ENCODE assay signal across 8 cellular contexts in the genomic region with DNA sequence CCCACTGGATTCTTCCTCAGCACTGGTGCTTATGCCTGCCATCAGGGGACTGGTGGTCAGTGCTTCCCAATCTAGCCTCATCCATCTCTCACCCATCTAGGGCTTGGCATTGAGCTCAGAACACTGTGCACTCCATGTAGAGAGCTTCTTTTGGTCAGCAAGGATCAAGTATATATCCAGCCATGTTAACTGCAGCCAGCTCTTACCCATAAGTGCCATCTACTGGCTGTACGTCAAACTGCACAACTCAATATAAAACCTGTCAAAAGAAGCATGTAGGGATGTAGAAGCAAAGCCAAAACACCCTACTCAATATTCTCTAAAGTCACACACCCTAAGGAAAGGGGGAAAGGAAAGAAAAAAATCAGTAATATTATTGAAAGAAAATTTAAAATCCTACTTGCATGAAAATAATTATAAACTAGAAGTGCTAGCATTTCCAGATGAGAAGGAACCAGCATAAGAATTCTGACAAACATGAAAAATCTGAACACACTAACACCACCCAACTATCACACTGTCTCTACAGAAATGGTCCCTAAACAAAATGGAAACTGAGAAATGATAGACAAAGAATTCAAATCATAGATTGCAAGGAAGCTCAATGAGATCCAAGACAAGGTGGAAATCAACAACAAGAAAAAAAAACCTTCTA.
A peak's percentile ranks its signal among the peaks of the same experiment; 100 is the strongest.
DNase-seq lines count a peak whose midpoint lies in the region; ATAC-seq and TF ChIP-seq lines count a peak whose summit lies in the region.

No MANE protein-coding gene starts in this region.

- H4K20me1 ChIP-seq in GM23338 (replicated peaks; ENCODE audit: insufficient read depth), result no peaks in the 10 kb centered on the region

- no peaks in the 10 kb centered on the region for H3K79me2 ChIP-seq in GM23338 (replicated peaks; ENCODE audit: insufficient read depth)

- no peaks in the 10 kb centered on the region for H3K9me2 ChIP-seq in GM23338 (ENCODE audit: insufficient read depth)

- H3K36me3 Mint-ChIP-seq in activated naive CD4-positive, alpha-beta T cell treated with anti-CD3 and anti-CD28 coated beads, Interleukin-2, amount 50 U/mL, for 72 hours, result peaks cover 0 to 5% of the 10 kb centered on the region in 2 donors
- H3K36me3 Mint-ChIP-seq in GM23338 (ENCODE audit: low read depth) (peaks cover 19% of the 10 kb centered on the region), nephron (ENCODE audit: low read depth) (no peaks in the 10 kb centered on the region)
- no peaks in the 10 kb centered on the region for H3K36me3 Mint-ChIP-seq in activated T-helper 2 cell treated with anti-CD3 and anti-CD28 coated beads, Interferon-gamma antibody, Interleukin-2, Interleukin-4, amounts not matched to agents 10 μg/mL and 5 μg/mL and 100 μg/mL, durations not matched to agents 14 hours and 24 hours and 36 hours (ENCODE audit: low read depth)

- peak; percentile 77 for TF ChIP-seq RAD21 in Ishikawa (IDR thresholded peaks at IDR 0.05; ENCODE audit: low read depth)

- peaks cover 0 to 7% of the 10 kb centered on the region in 2 donors for H3K9me3 Mint-ChIP-seq in activated naive CD4-positive, alpha-beta T cell treated with anti-CD3 and anti-CD28 coated beads, Interleukin-2, amount 50 U/mL, for 72 hours
- peaks cover 24% of the 10 kb centered on the region for H3K9me3 Mint-ChIP-seq in GM23338
- no peaks in the 10 kb centered on the region for H3K9me3 Mint-ChIP-seq in nephron
- H3K9me3 Mint-ChIP-seq in activated T-helper 2 cell treated with anti-CD3 and anti-CD28 coated beads, Interferon-gamma antibody, Interleukin-2, Interleukin-4, amounts not matched to agents 10 μg/mL and 5 μg/mL and 100 μg/mL, durations not matched to agents 14 hours and 24 hours and 36 hours, result no peaks in the 10 kb centered on the region

- H3K27me3 Mint-ChIP-seq in GM23338 (ENCODE audit: insufficient read depth, low read depth, poor library complexity), result peaks cover 5% of the 10 kb centered on the region
- peaks cover 6% of the 10 kb centered on the region for H3K27me3 Mint-ChIP-seq in nephron (ENCODE audit: low read depth)
- no peaks in the 10 kb centered on the region for H3K27me3 Mint-ChIP-seq in activated T-helper 2 cell treated with anti-CD3 and anti-CD28 coated beads, Interferon-gamma antibody, Interleukin-2, Interleukin-4, amounts not matched to agents 10 μg/mL and 5 μg/mL and 100 μg/mL, durations not matched to agents 14 hours and 24 hours and 36 hours (ENCODE audit: low read depth)

- DNase-seq in activated naive CD4-positive, alpha-beta T cell treated with anti-CD3 and anti-CD28 coated beads, Interleukin-2, amount 50 U/mL, for 72 hours (ENCODE audit: low spot score in 2 of 2), result no peak
- no peak for DNase-seq in activated naive CD4-positive, alpha-beta T cell (lab: John Stamatoyannopoulos, UW)
- DNase-seq in GM23338 (ENCODE audit: low spot score), result peak; percentile 66
- DNase-seq in Peyer's patch, result no peak
- peak; percentile 1 to 39 for DNase-seq in erythroblast (lab: John Stamatoyannopoulos, UW)
- DNase-seq in activated T-helper 2 cell treated with anti-CD3 and anti-CD28 coated beads, Interferon-gamma antibody, Interleukin-2, Interleukin-4, amounts not matched to agents 10 μg/mL and 5 μg/mL and 100 μg/mL, durations not matched to agents 14 hours and 24 hours and 36 hours (ENCODE audit: low spot score), result no peak

- no peak overlapping the region for H3K4me3 ChIP-seq in GM23338
- no peak overlapping the region for H3K4me3 ChIP-seq in Peyer's patch

- ATAC-seq in activated naive CD4-positive, alpha-beta T cell treated with anti-CD3 and anti-CD28 coated beads, Interleukin-2, amount 50 U/mL, for 72 hours, result peak; percentile 57 to 71
- peak; percentile 84 for ATAC-seq in GM23338

- TF ChIP-seq CTCF in GM23338 (conservative IDR thresholded peaks at IDR 0.05; ENCODE audit: low read depth in 2 of 2) (peak; percentile 87 to 94), Peyer's patch (IDR thresholded peaks at IDR 0.05) (peak in 4 of 6 experiments; percentile 12 to 29 (median 16)), nephron (IDR thresholded peaks at IDR 0.05; ENCODE audit: unreplicated experiment in 3 of 3) (peak; percentile 76 to 85 (median 81))

- H3F3A ChIP-seq in GM23338 (replicated peaks; ENCODE audit: low read depth), result no peaks in the 10 kb centered on the region

- no peak overlapping the region for H3K4me3 Mint-ChIP-seq in GM23338
- no peak overlapping the region for H3K4me3 Mint-ChIP-seq in nephron
- H3K4me3 Mint-ChIP-seq in activated T-helper 2 cell treated with anti-CD3 and anti-CD28 coated beads, Interferon-gamma antibody, Interleukin-2, Interleukin-4, amounts not matched to agents 10 μg/mL and 5 μg/mL and 100 μg/mL, durations not matched to agents 14 hours and 24 hours and 36 hours (ENCODE audit: low read depth), result no peak overlapping the region

- H3K4me1 ChIP-seq in GM23338 (ENCODE audit: insufficient read depth) (no peaks in the 10 kb centered on the region), Peyer's patch (no peaks in the 10 kb centered on the region)

- no peak for TF ChIP-seq POLR2A in Peyer's patch (IDR thresholded peaks at IDR 0.05)
- TF ChIP-seq POLR2A in erythroblast (IDR thresholded peaks at IDR 0.05; ENCODE audit: low read length), result no peak

- TF ChIP-seq EP300 in Ishikawa (IDR thresholded peaks at IDR 0.05; ENCODE audit: borderline replicate concordance), result no peak

- no peak overlapping the region for H3K27ac ChIP-seq in GM23338 (ENCODE audit: low read depth)
- no peak overlapping the region for H3K27ac ChIP-seq in Peyer's patch

- H3K9me3 ChIP-seq in Peyer's patch, result no peaks in the 10 kb centered on the region

- peak overlapping the region; percentile 82; the same call in 1 of the 2 replicates for H2AFZ ChIP-seq in GM23338

- H3K36me3 ChIP-seq in GM23338 (ENCODE audit: insufficient read depth), result no peaks in the 10 kb centered on the region
- H3K36me3 ChIP-seq in Peyer's patch, result no peaks in the 10 kb centered on the region

- no peak overlapping the region for H3K4me2 ChIP-seq in GM23338

- intact Hi-C loops in activated T-helper 2 cell treated with anti-CD3 and anti-CD28 coated beads, Interferon-gamma antibody, Interleukin-2, Interleukin-4, amounts not matched to agents 10 μg/mL and 5 μg/mL and 100 μg/mL, durations not matched to agents 14 hours and 24 hours and 36 hours (cut with micrococcal nuclease), result loop anchor here (5.0 to 10.0 kb wide), 4 partner anchors 802 to 1381 kb away; no protein-coding TSS in a partner anchor

- H3K27me3 ChIP-seq in GM23338 (ENCODE audit: insufficient read depth) (no peaks in the 10 kb centered on the region), Peyer's patch (no peaks in the 10 kb centered on the region)

- no peak overlapping the region for H3K27ac Mint-ChIP-seq in activated naive CD4-positive, alpha-beta T cell treated with anti-CD3 and anti-CD28 coated beads, Interleukin-2, amount 50 U/mL, for 72 hours
- H3K27ac Mint-ChIP-seq in GM23338 (no peak overlapping the region), nephron (peak overlapping the region in 1 of 3 experiments; percentile 22)
- no peak overlapping the region for H3K27ac Mint-ChIP-seq in activated T-helper 2 cell treated with anti-CD3 and anti-CD28 coated beads, Interferon-gamma antibody, Interleukin-2, Interleukin-4, amounts not matched to agents 10 μg/mL and 5 μg/mL and 100 μg/mL, durations not matched to agents 14 hours and 24 hours and 36 hours

- H3K4me1 Mint-ChIP-seq in GM23338, result no peaks in the 10 kb centered on the region
- no peaks in the 10 kb centered on the region for H3K4me1 Mint-ChIP-seq in nephron
- peaks cover 22% of the 10 kb centered on the region for H3K4me1 Mint-ChIP-seq in activated T-helper 2 cell treated with anti-CD3 and anti-CD28 coated beads, Interferon-gamma antibody, Interleukin-2, Interleukin-4, amounts not matched to agents 10 μg/mL and 5 μg/mL and 100 μg/mL, durations not matched to agents 14 hours and 24 hours and 36 hours (ENCODE audit: low read depth)

TF ChIP-seq in GM23338, 12 proteins besides CTCF, POLR2A, EP300 and RAD21 (continues in another document):
- TF ChIP-seq ZNF114 (CRISPR knock-in tag; IDR thresholded peaks at IDR 0.05), result no peak
- TF ChIP-seq NANOG (IDR thresholded peaks at IDR 0.05; ENCODE audit: borderline replicate concordance), result no peak
- no peak for TF ChIP-seq ZNF331 (CRISPR knock-in tag; IDR thresholded peaks at IDR 0.05; ENCODE audit: low read depth)
- TF ChIP-seq POLR2AphosphoS5 (IDR thresholded peaks at IDR 0.05; ENCODE audit: low read depth), result no peak
- no peak for TF ChIP-seq EZH2 (IDR thresholded peaks at IDR 0.05; ENCODE audit: low read depth, unreplicated experiment)
- TF ChIP-seq EZH2phosphoT487 (IDR thresholded peaks at IDR 0.05; ENCODE audit: unreplicated experiment), result no peak
- no peak for TF ChIP-seq CREB1 (CRISPR knock-in tag; IDR thresholded peaks at IDR 0.05; ENCODE audit: low read depth)
- TF ChIP-seq, protein P1, sequence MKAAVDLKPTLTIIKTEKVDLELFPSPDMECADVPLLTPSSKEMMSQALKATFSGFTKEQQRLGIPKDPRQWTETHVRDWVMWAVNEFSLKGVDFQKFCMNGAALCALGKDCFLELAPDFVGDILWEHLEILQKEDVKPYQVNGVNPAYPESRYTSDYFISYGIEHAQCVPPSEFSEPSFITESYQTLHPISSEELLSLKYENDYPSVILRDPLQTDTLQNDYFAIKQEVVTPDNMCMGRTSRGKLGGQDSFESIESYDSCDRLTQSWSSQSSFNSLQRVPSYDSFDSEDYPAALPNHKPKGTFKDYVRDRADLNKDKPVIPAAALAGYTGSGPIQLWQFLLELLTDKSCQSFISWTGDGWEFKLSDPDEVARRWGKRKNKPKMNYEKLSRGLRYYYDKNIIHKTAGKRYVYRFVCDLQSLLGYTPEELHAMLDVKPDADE (IDR thresholded peaks at IDR 0.05), result no peak

TF ChIP-seq in Ishikawa, 13 proteins besides CTCF, POLR2A, EP300 and RAD21:
- TF ChIP-seq YY1 (IDR thresholded peaks at IDR 0.05; ENCODE audit: low read depth), result 0 out of 2 replicates have a peak, but pooled peaks have one; percentile 34
- no peak for TF ChIP-seq CEBPB (IDR thresholded peaks at IDR 0.05)

Comparison
In these comparisons a context has a peak if more than half of its experiments do, and no peak if none do; other contexts are left out.
1. DNase-seq: peak in GM23338 (single experiment) and erythroblast (2 of 2); none in activated naive CD4-positive, alpha-beta T cell treated with anti-CD3 and anti-CD28 coated beads, Interleukin-2, amount 50 U/mL, for 72 hours (0 of 2), activated naive CD4-positive, alpha-beta T cell (0 of 4), Peyer's patch (0 of 3) and activated T-helper 2 cell treated with anti-CD3 and anti-CD28 coated beads, Interferon-gamma antibody, Interleukin-2, Interleukin-4, amounts not matched to agents 10 μg/mL and 5 μg/mL and 100 μg/mL, durations not matched to agents 14 hours and 24 hours and 36 hours (single experiment).
2. CTCF ChIP-seq: peak in every context shown above with its lines; median percentile 90 in GM23338; 81 in nephron; 16 in Peyer's patch.